In genomic region chr3:164208026-164208425, GRCh38 we compare ENCODE assay signal across 19 cellular contexts.
DNase-seq lines count a peak whose midpoint lies in the region; ATAC-seq and TF ChIP-seq lines count a peak whose summit lies in the region.
"Had no signal": no experiment of that assay in that cellular context is flagged by ENCODE, and none has a peak within 500 bp of the region (broad histone marks: within the 10 kb centered on the region; RNA-seq: fewer than 3 reads in every experiment).

No MANE protein-coding gene starts in this region.

- H3K4me3 ChIP-seq in breast epithelium (no peak overlapping the region), brain microvascular endothelial cell (ENCODE audit: low read depth, low read length) (no peak overlapping the region)
- H3K4me3 ChIP-seq: GM23248 had no signal

- POLR2A ChIA-PET in MCF 10A (lab: Yijun Ruan, JAX) = no interaction called here

- H3K9me3 ChIP-seq in breast epithelium = no peaks in the 10 kb centered on the region

- H3K27ac ChIP-seq in breast epithelium (no peak overlapping the region), brain microvascular endothelial cell (no peak overlapping the region)
- H3K27ac ChIP-seq: GM23248 had no signal

- DNase-seq in MCF 10A (ENCODE audit: unreplicated experiment) = peak; percentile 11
- DNase-seq in breast epithelium (ENCODE audit: low spot score in 2 of 2) = no peak
- peak; percentile 47 for DNase-seq in brain microvascular endothelial cell
- DNase-seq in kidney glomerular epithelial cell (lab: John Stamatoyannopoulos, UW) = peak; percentile 23
- DNase-seq in NCI-H128 (lab: John Stamatoyannopoulos, UW; ENCODE audit: unreplicated experiment) = no peak
- no peak for DNase-seq in cerebellum (ENCODE audit: low spot score)
- no peak for DNase-seq in HK-2 (ENCODE audit: unreplicated experiment)
- no peak for DNase-seq in left colon
- DNase-seq: 8988T; CD8-positive, alpha-beta T cell; DMS79 treated with DMSO at 0.1 percent for 48 hours; GM23248; Kasumi-1; MV-4-11; NCI-H1436 treated with DMSO at 0.1 percent for 48 hours; NCI-H2029 treated with DMSO at 0.1 percent for 48 hours; NCI-H510A treated with DMSO at 0.1 percent for 48 hours had no signal

- intact Hi-C loops in MCF 10A (cut with micrococcal nuclease) = no loop called here
- intact Hi-C loops in breast epithelium (cut with DNase I; ENCODE audit: low total_unique reads) = no loop called here
- intact Hi-C loops in left colon (cut with DNase I, micrococcal nuclease) = no loop called here

- no peak overlapping the region for H3K4me3 Mint-ChIP-seq in MCF 10A (ENCODE audit: unreplicated experiment)
- H3K4me3 Mint-ChIP-seq: CD8-positive, alpha-beta T cell; IgD-negative memory B cell had no signal

- no peak for TF ChIP-seq POLR2A in breast epithelium (IDR thresholded peaks at IDR 0.05)

- H3K9me3 Mint-ChIP-seq in MCF 10A (ENCODE audit: unreplicated experiment) = no peaks in the 10 kb centered on the region

- no peak for ATAC-seq in left colon
- ATAC-seq: CD8-positive, alpha-beta T cell; HCT116 had no signal

- TF ChIP-seq CTCF in MCF 10A (IDR thresholded peaks at IDR 0.05; ENCODE audit: unreplicated experiment) = no peak
- TF ChIP-seq CTCF in breast epithelium (IDR thresholded peaks at IDR 0.05) = no peak
- TF ChIP-seq CTCF in brain microvascular endothelial cell (IDR thresholded peaks at IDR 0.05; ENCODE audit: low read depth, low read length, missing control alignments) = no peak

- H3K4me1 ChIP-seq in breast epithelium = no peaks in the 10 kb centered on the region

- no peaks in the 10 kb centered on the region for H3K27me3 Mint-ChIP-seq in MCF 10A (ENCODE audit: insufficient read depth, unreplicated experiment)
- H3K27me3 Mint-ChIP-seq: IgD-negative memory B cell had no signal

- H3K36me3 Mint-ChIP-seq in MCF 10A (ENCODE audit: insufficient read depth, unreplicated experiment) = peaks cover 6% of the 10 kb centered on the region
- H3K36me3 Mint-ChIP-seq: CD8-positive, alpha-beta T cell; IgD-negative memory B cell had no signal

- CTCF ChIA-PET in MCF 10A (lab: Yijun Ruan, JAX) = interaction anchor here (0.6 kb wide), 1 partner anchor 998 kb away, joined by 4 read pairs; no protein-coding TSS in a partner anchor

- no peaks in the 10 kb centered on the region for H3K4me1 Mint-ChIP-seq in MCF 10A (ENCODE audit: insufficient read depth, unreplicated experiment)
- H3K4me1 Mint-ChIP-seq: IgD-negative memory B cell had no signal

- no TSS peak for BruUV-seq in MCF 10A (replicated peaks; lab: Mats Ljungman, UMichigan)

- H3K36me3 ChIP-seq in breast epithelium = no peaks in the 10 kb centered on the region
- H3K36me3 ChIP-seq in brain microvascular endothelial cell (replicated peaks) = no peaks in the 10 kb centered on the region

- in situ Hi-C loops in brain microvascular endothelial cell (cut with HindIII; ENCODE audit: low pct_ligation_motif_present, low sequenced_read_pairs) = no loop called here

- no peak overlapping the region for H3K27ac Mint-ChIP-seq in MCF 10A (ENCODE audit: low read depth, unreplicated experiment)
- H3K27ac Mint-ChIP-seq: CD8-positive, alpha-beta T cell; IgD-negative memory B cell had no signal

- H3K27me3 ChIP-seq in breast epithelium (no peaks in the 10 kb centered on the region), brain microvascular endothelial cell (replicated peaks) (no peaks in the 10 kb centered on the region)

Comparison
In these comparisons a context has a peak if more than half of its experiments do, and no peak if none do; other contexts are left out.
1. DNase-seq: peak in MCF 10A (single experiment), brain microvascular endothelial cell (single experiment) and kidney glomerular epithelial cell (single experiment); none in breast epithelium (0 of 2), NCI-H128 (single experiment), cerebellum (single experiment), HK-2 (single experiment) and left colon (0 of 2).